In genomic region chr3:72847751-72848702, GRCh38 we compare ENCODE assay signal across 8 cellular contexts. TPM values are rescaled to one million over a fixed set of nuclear protein-coding genes. Genes with fewer than 3 reads are reported as not detected.
A peak's percentile ranks its signal among the peaks of the same experiment; 100 is the strongest.
DNase-seq lines count a peak whose midpoint lies in the region; ATAC-seq lines count a peak whose summit lies in the region.

Gene SHQ1 (minus strand): TSS chr3:72848445. CDS start chr3:72848340, 105 bp downstream.

- ATAC-seq in GM19025 (IDR thresholded peaks at IDR 0.05; ENCODE audit: low read depth, unreplicated experiment) (peak; percentile 98), HG03280 (IDR thresholded peaks at IDR 0.05; ENCODE audit: unreplicated experiment) (peak; percentile 95)
- peak; percentile 91 to 94 for ATAC-seq in activated CD4-positive, CD25-positive, alpha-beta regulatory T cell treated with anti-CD3 and anti-CD28 coated beads, Interleukin-2, amount 50 U/mL, for 24 hours

- DNase-seq in AG20443 (ENCODE audit: low spot score): peak; percentile 96
- DNase-seq in NCI-H460 (ENCODE audit: extremely low read depth, low read depth): peak; percentile 91
- peak; percentile 21 to 52 for DNase-seq in cerebellar nuclear complex (lab: John Stamatoyannopoulos, UW)
- peak; percentile 96 for DNase-seq in islet precursor cell
- DNase-seq in stimulated activated CD4-positive, alpha-beta T cell treated with anti-CD3 and anti-CD28 coated beads, Interleukin-12 subunit alpha, Interleukin-12 subunit beta, amount 100 ng/mL, for 4 hours: peak; percentile 95

RNA-seq across cellular contexts. Expression of gene SHQ1, which starts in this region (rescaled TPM):
- 10.4 and 11.6 TPM in 2 replicates for total RNA-seq in NCI-H460 (2014; rRNA removed; shearing (Covaris generic))
- 8.1 and 11.6 TPM in 2 replicates for polyA plus RNA-seq in NCI-H460 (2014; cell fraction: nucleus; rRNA removed)

Comparison
In these comparisons a context has a peak if more than half of its experiments do, and no peak if none do; other contexts are left out.
1. Peak in every context shown above with its lines: DNase-seq and ATAC-seq.
2. DNase-seq: peak in every context shown above with its lines; median percentile 96 in AG20443; 96 in islet precursor cell; 95 in stimulated activated CD4-positive, alpha-beta T cell treated with anti-CD3 and anti-CD28 coated beads, Interleukin-12 subunit alpha, Interleukin-12 subunit beta, amount 100 ng/mL, for 4 hours; 91 in NCI-H460; 36 in cerebellar nuclear complex.